ENCODE assay signal across 8 cellular contexts in genomic region chr15:90903733-90904536, GRCh38.
DNase-seq lines count a peak whose midpoint lies in the region; ATAC-seq lines count a peak whose summit lies in the region.

No MANE protein-coding gene starts in this region.

- no peaks in the 10 kb centered on the region for H3K27me3 Mint-ChIP-seq in activated naive CD8-positive, alpha-beta T cell treated with anti-CD3 and anti-CD28 coated beads, Interleukin-2, amount 50 U/mL, for 24 hours
- H3K27me3 Mint-ChIP-seq in stimulated activated memory B cell treated with anti-CD40 and anti-IgM and Interleukin-4, amounts not matched to agents 10 μg/mL and 1 μg/mL and 100 μg/mL, for 72 hours, result no peaks in the 10 kb centered on the region

- peak overlapping the region; percentile 85 to 96 (median 93) for H3K9ac ChIP-seq in BLaER1 treated with 17β-estradiol and CSF1 and Interleukin-3, amounts not matched to agents 10 nM and 100 nM
- 0 out of 2 replicates have a peak overlapping the region, but pooled peaks have one; percentile 23 for H3K9ac ChIP-seq in HUES48 (ENCODE audit: low read depth, low read length)

- ATAC-seq in activated naive CD8-positive, alpha-beta T cell treated with anti-CD3 and anti-CD28 coated beads, Interleukin-2, amount 50 U/mL, for 24 hours, result no peak
- no peak for ATAC-seq in stimulated activated memory B cell treated with anti-CD40 and anti-IgM and Interleukin-4, amounts not matched to agents 10 μg/mL and 1 μg/mL and 100 μg/mL, for 72 hours
- ATAC-seq in HG02938 (IDR thresholded peaks at IDR 0.05; ENCODE audit: unreplicated experiment) (no peak), HG03108 (IDR thresholded peaks at IDR 0.05; ENCODE audit: unreplicated experiment) (no peak)

- no peaks in the 10 kb centered on the region for H3K9me3 ChIP-seq in BLaER1 treated with 17β-estradiol and CSF1 and Interleukin-3, amounts not matched to agents 10 nM and 100 nM (replicated peaks in 1 of 11)
- H3K9me3 ChIP-seq in HUES48 (ENCODE audit: control insufficient read depth, insufficient read depth, low read length) (no peaks in the 10 kb centered on the region), iPS-18c (ENCODE audit: control insufficient read depth, insufficient read depth, low read length) (no peaks in the 10 kb centered on the region)

- peak; percentile 20 for DNase-seq in activated naive CD8-positive, alpha-beta T cell treated with anti-CD3 and anti-CD28 coated beads, Interleukin-2, amount 50 U/mL, for 24 hours
- no peak for DNase-seq in kidney glomerular epithelial cell (lab: John Stamatoyannopoulos, UW)

- H3K27ac ChIP-seq in BLaER1 treated with 17β-estradiol and CSF1 and Interleukin-3, amounts not matched to agents 10 nM and 100 nM, result peak overlapping the region; percentile 75 to 95 (median 90); a peak in 21 of 22 replicates
- peak overlapping the region; percentile 32 for H3K27ac ChIP-seq in HUES48 (ENCODE audit: low read depth, low read length)

- H3K4me3 Mint-ChIP-seq in activated naive CD8-positive, alpha-beta T cell treated with anti-CD3 and anti-CD28 coated beads, Interleukin-2, amount 50 U/mL, for 24 hours, result peak overlapping the region; percentile 81
- peak overlapping the region; percentile 86 for H3K4me3 Mint-ChIP-seq in stimulated activated memory B cell treated with anti-CD40 and anti-IgM and Interleukin-4, amounts not matched to agents 10 μg/mL and 1 μg/mL and 100 μg/mL, for 72 hours

- H3K4me1 ChIP-seq in BLaER1 treated with 17β-estradiol and CSF1 and Interleukin-3, amounts not matched to agents 10 nM and 100 nM, result peaks cover 19 to 50% (median 39%) of the 10 kb centered on the region in 10 experiments
- H3K4me1 ChIP-seq in HUES48 (ENCODE audit: control insufficient read depth, insufficient read depth, low read length), result peaks cover 16% of the 10 kb centered on the region

- H3K9me3 Mint-ChIP-seq in activated naive CD8-positive, alpha-beta T cell treated with anti-CD3 and anti-CD28 coated beads, Interleukin-2, amount 50 U/mL, for 24 hours, result no peaks in the 10 kb centered on the region
- H3K9me3 Mint-ChIP-seq in stimulated activated memory B cell treated with anti-CD40 and anti-IgM and Interleukin-4, amounts not matched to agents 10 μg/mL and 1 μg/mL and 100 μg/mL, for 72 hours, result no peaks in the 10 kb centered on the region

- H3K27ac Mint-ChIP-seq in activated naive CD8-positive, alpha-beta T cell treated with anti-CD3 and anti-CD28 coated beads, Interleukin-2, amount 50 U/mL, for 24 hours, result peak overlapping the region; percentile 72
- H3K27ac Mint-ChIP-seq in stimulated activated memory B cell treated with anti-CD40 and anti-IgM and Interleukin-4, amounts not matched to agents 10 μg/mL and 1 μg/mL and 100 μg/mL, for 72 hours, result peak overlapping the region; percentile 91

- H3K4me3 ChIP-seq in BLaER1 treated with 17β-estradiol and CSF1 and Interleukin-3, amounts not matched to agents 10 nM and 100 nM, result peak overlapping the region; percentile 60 to 90 (median 78)
- H3K4me3 ChIP-seq in HUES48 (ENCODE audit: low read depth, low read length) (peak overlapping the region; percentile 93), iPS-18c (ENCODE audit: insufficient read depth, low read depth, low read length) (peak overlapping the region; percentile 61)

- peaks cover 31% of the 10 kb centered on the region for H3K4me1 Mint-ChIP-seq in activated naive CD8-positive, alpha-beta T cell treated with anti-CD3 and anti-CD28 coated beads, Interleukin-2, amount 50 U/mL, for 24 hours
- H3K4me1 Mint-ChIP-seq in stimulated activated memory B cell treated with anti-CD40 and anti-IgM and Interleukin-4, amounts not matched to agents 10 μg/mL and 1 μg/mL and 100 μg/mL, for 72 hours, result peaks cover 44% of the 10 kb centered on the region

- H3K36me3 ChIP-seq in BLaER1 treated with 17β-estradiol and CSF1 and Interleukin-3, amounts not matched to agents 10 nM and 100 nM, result peaks cover 41 to 44% (median 43%) of the 10 kb centered on the region in 11 experiments
- peaks cover 7% of the 10 kb centered on the region; the same call in 1 of the 2 replicates for H3K36me3 ChIP-seq in HUES48 (ENCODE audit: control insufficient read depth, insufficient read depth, low read length)

- no peaks in the 10 kb centered on the region for H3K27me3 ChIP-seq in BLaER1 treated with 17β-estradiol and CSF1 and Interleukin-3, amounts not matched to agents 10 nM and 100 nM
- H3K27me3 ChIP-seq in HUES48 (ENCODE audit: control insufficient read depth, insufficient read depth, low read length), result peaks cover 20% of the 10 kb centered on the region

- H3K4me2 ChIP-seq in BLaER1 treated with 17β-estradiol and CSF1 and Interleukin-3, amounts not matched to agents 10 nM and 100 nM, result peak overlapping the region; percentile 87 to 99 (median 94)

- H4K20me1 ChIP-seq in BLaER1 treated with 17β-estradiol and CSF1 and Interleukin-3, amounts not matched to agents 10 nM and 100 nM, result peaks cover 0 to 15% (median 0%) of the 10 kb centered on the region in 11 experiments; a peak in 6 of 22 replicates

- peaks cover 29% of the 10 kb centered on the region for H3K36me3 Mint-ChIP-seq in activated naive CD8-positive, alpha-beta T cell treated with anti-CD3 and anti-CD28 coated beads, Interleukin-2, amount 50 U/mL, for 24 hours (ENCODE audit: low read depth)
- peaks cover 36% of the 10 kb centered on the region for H3K36me3 Mint-ChIP-seq in stimulated activated memory B cell treated with anti-CD40 and anti-IgM and Interleukin-4, amounts not matched to agents 10 μg/mL and 1 μg/mL and 100 μg/mL, for 72 hours
